In the genomic region with DNA sequence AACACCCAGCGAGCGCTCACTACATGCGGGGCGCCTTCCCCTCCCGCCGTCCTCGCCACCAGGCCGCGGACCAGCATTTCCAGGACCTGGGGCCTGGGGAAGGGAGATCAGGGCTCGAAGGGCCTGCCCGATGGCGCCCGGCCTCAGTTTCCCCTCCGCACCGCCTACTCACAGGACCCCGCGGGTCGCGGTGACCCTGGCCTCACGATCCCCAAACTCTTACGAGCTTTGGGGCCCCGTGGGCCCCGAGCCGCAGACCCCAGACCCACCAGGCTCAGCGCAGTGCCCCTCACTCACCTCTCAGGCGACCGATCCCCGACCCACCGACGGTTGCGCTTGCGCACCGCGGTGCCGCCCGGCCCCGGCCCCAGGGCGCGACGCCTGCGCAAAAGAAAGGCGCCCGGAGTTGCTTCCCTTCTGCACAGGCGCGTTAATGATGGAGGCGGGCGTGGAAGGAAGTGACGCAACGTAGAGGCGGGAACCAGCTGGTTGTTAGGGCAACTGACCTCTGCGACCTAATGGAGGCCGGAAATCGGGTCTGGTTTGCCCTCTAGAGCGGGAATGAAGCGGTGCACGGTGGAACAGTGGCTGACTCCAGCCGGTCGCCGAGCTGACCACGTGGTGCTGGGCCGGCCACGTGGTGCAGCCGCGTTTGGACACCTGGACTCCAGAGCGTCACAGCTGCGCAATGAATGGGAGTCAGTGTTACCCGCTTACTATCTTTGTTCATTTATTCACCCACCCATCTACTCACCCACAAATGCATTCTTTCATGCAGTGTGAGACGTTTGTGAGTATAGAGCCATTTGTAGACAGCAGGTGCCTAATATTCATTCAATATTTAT, we compare ENCODE assay signal across 8 cellular contexts. TPM values are rescaled to one million over a fixed set of nuclear protein-coding genes. Genes with fewer than 3 reads are reported as not detected.
A peak's percentile ranks its signal among the peaks of the same experiment; 100 is the strongest.
DNase-seq lines count a peak whose midpoint lies in the region; ATAC-seq and TF ChIP-seq lines count a peak whose summit lies in the region.

A gene with protein sequence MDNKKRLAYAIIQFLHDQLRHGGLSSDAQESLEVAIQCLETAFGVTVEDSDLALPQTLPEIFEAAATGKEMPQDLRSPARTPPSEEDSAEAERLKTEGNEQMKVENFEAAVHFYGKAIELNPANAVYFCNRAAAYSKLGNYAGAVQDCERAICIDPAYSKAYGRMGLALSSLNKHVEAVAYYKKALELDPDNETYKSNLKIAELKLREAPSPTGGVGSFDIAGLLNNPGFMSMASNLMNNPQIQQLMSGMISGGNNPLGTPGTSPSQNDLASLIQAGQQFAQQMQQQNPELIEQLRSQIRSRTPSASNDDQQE (minus strand): TSS at position 338 of the 845 bp plus-strand sequence. CDS start 14,205 bp downstream, outside the sequence.

- H3K27me3 ChIP-seq in BLaER1 treated with 17β-estradiol and CSF1 and Interleukin-3, amounts not matched to agents 10 nM and 100 nM: no peaks in the 10 kb centered on the region
- no peaks in the 10 kb centered on the region for H3K27me3 ChIP-seq in colonic mucosa

- peaks cover 37 to 70% (median 55%) of the 10 kb centered on the region in 11 experiments; a peak in 21 of 22 replicates for H4K20me1 ChIP-seq in BLaER1 treated with 17β-estradiol and CSF1 and Interleukin-3, amounts not matched to agents 10 nM and 100 nM

- peak within 1 kb of the TSS; percentile 89 to 98 (median 95) for H3K4me2 ChIP-seq in BLaER1 treated with 17β-estradiol and CSF1 and Interleukin-3, amounts not matched to agents 10 nM and 100 nM

- peak; percentile 98 for DNase-seq in GM19240 (ENCODE audit: insufficient read length, low spot score)
- peak; percentile 91 to 96 for DNase-seq in NCI-H526 (lab: John Stamatoyannopoulos, UW)
- DNase-seq in activated CD4-positive, alpha-beta T cell treated with anti-CD3 and anti-CD28 coated beads for 48 hours: peak; percentile 98
- DNase-seq in colonic mucosa: peak; percentile 98
- peak; percentile 99 for DNase-seq in kidney tubule cell (ENCODE audit: low spot score)
- peak; percentile 91 to 93 (median 92) for DNase-seq in stimulated activated CD4-positive, alpha-beta T cell treated with anti-CD3 and anti-CD28 coated beads, Interleukin-1b, Interleukin-23, amount 100 ng/mL, for 24 hours (ENCODE audit: low read depth in 4 of 4, low spot score in 1 of 4)

- ATAC-seq in HG03460 (IDR thresholded peaks at IDR 0.05; ENCODE audit: unreplicated experiment): peak; percentile 62

- H3K9ac ChIP-seq in BLaER1 treated with 17β-estradiol and CSF1 and Interleukin-3, amounts not matched to agents 10 nM and 100 nM: peak within 1 kb of the TSS; percentile 92 to 100 (median 97)
- H3K9ac ChIP-seq in colonic mucosa (ENCODE audit: low read depth in 2 of 2, low read length in 2 of 2): peak within 1 kb of the TSS; percentile 97 to 98

- H3K4me3 ChIP-seq in BLaER1 treated with 17β-estradiol and CSF1 and Interleukin-3, amounts not matched to agents 10 nM and 100 nM: peak within 1 kb of the TSS; percentile 86 to 100 (median 98)
- peak within 1 kb of the TSS; percentile 94 for H3K4me3 ChIP-seq in colonic mucosa

- H3K9me3 ChIP-seq in BLaER1 treated with 17β-estradiol and CSF1 and Interleukin-3, amounts not matched to agents 10 nM and 100 nM (replicated peaks in 1 of 11): no peaks in the 10 kb centered on the region
- no peaks in the 10 kb centered on the region for H3K9me3 ChIP-seq in colonic mucosa

- H3K27ac ChIP-seq in BLaER1 treated with 17β-estradiol and CSF1 and Interleukin-3, amounts not matched to agents 10 nM and 100 nM: peak within 1 kb of the TSS; percentile 92 to 99 (median 95)
- peak within 1 kb of the TSS; percentile 79 for H3K27ac ChIP-seq in colonic mucosa

- TF ChIP-seq CTCF in colonic mucosa (IDR thresholded peaks at IDR 0.05): peak; percentile 23

- peaks cover 0 to 48% (median 36%) of the 10 kb centered on the region in 11 experiments; a peak in 21 of 22 replicates for H3K36me3 ChIP-seq in BLaER1 treated with 17β-estradiol and CSF1 and Interleukin-3, amounts not matched to agents 10 nM and 100 nM
- no peaks in the 10 kb centered on the region for H3K36me3 ChIP-seq in colonic mucosa

- intact Hi-C loops in colonic mucosa (cut with DNase I): no loop called here

- peaks cover 63 to 84% (median 78%) of the 10 kb centered on the region in 10 experiments for H3K4me1 ChIP-seq in BLaER1 treated with 17β-estradiol and CSF1 and Interleukin-3, amounts not matched to agents 10 nM and 100 nM
- peaks cover 10% of the 10 kb centered on the region for H3K4me1 ChIP-seq in colonic mucosa

RNA-seq across cellular contexts. Expression of the gene that starts here (rescaled TPM):
- 10 to 100 TPM; 46.5 to 80.6 TPM for total RNA-seq in colonic mucosa

Comparison
In these comparisons a context has a peak if more than half of its experiments do, and no peak if none do; other contexts are left out.
1. Peak in every context shown above with its lines: DNase-seq, ATAC-seq, H3K4me3 ChIP-seq and H3K27ac ChIP-seq.